23 cellular contexts compared by ENCODE assay signal in the genomic region with DNA sequence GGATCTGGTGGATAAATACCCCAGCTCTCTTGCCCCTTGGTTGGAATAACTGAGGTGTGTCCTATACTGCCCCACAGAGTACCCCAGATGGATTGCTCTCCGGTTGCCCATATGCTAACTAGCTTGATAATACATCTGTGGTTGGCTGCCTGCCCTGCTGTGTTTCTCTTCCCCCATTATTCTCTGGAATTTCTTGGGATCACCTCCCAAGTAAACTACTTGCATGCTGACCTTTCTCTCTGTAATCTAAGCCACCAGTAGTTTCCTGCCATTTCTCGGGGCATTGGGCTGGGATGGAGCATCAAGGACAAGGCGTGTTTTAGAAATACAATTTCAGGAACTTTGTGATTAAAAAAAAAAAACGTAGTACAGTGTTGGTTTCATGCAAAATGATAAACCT. TPM values are rescaled to one million over a fixed set of nuclear protein-coding genes. Genes with fewer than 3 reads are reported as not detected.
DNase-seq lines count a peak whose midpoint lies in the region; ATAC-seq, FAIRE-seq and TF ChIP-seq lines count a peak whose summit lies in the region.
"Had no signal": no experiment of that assay in that cellular context is flagged by ENCODE, and none has a peak within 500 bp of the region (broad histone marks: within the 10 kb centered on the region; RNA-seq: fewer than 3 reads in every experiment).

No MANE protein-coding gene starts in this region.

- TF ChIP-seq EP300 in H1 (IDR thresholded peaks at IDR 0.05; ENCODE audit: borderline replicate concordance in 1 of 2, low read depth in 2 of 2, low read length in 2 of 2): no peak

- no peak; a peak in 1 of 4 replicates for TF ChIP-seq RAD21 in H1 (IDR thresholded peaks at IDR 0.05 in 1 of 2, conservative IDR thresholded peaks at IDR 0.05 in 1 of 2; ENCODE audit: low read depth in 2 of 2, low read length in 2 of 2)

- no peak overlapping the region for H2BK15ac ChIP-seq in H1 (ENCODE audit: low read length)

- 85% methylated on average over 4 of the region's 4 CpGs; no CpG with 5 or more reads in 1 of the 2 experiments for WGBS in H1 (ENCODE audit: extremely low coverage in 1 of 2, insufficient coverage in 1 of 2, insufficient read length in 1 of 2, insufficient replicate concordance in 2 of 2, low coverage in 1 of 2, low lambda C conversion rate in 2 of 2, missing lambda C conversion rate in 1 of 2), 2 experiments

- no peak overlapping the region for H3K9ac ChIP-seq in H1 (replicated peaks in 1 of 4; ENCODE audit: extremely low read depth in 1 of 4, low read depth in 3 of 4, low read length in 3 of 4)

- no peak overlapping the region for H3K23ac ChIP-seq in H1 (ENCODE audit: insufficient read length)

- BruUV-seq in A673 (replicated peaks; lab: Mats Ljungman, UMichigan): no TSS peak

- CTCF ChIA-PET in H1 (lab: Charles Lee; ENCODE audit: partially characterized antibody) (no interaction called here), A673 (lab: Charles Lee) (no interaction called here)

- POLR2A ChIA-PET in H1 (lab: Charles Lee; ENCODE audit: partially characterized antibody) (no interaction called here), A673 (lab: Charles Lee; ENCODE audit: low non-redundant PET) (interaction anchor here (0.7 kb wide), 1 partner anchor 45 kb away, joined by 4 read pairs; no protein-coding TSS in a partner anchor)

- H4K20me1 ChIP-seq in H1 (replicated peaks in 1 of 2; ENCODE audit: control insufficient read depth in 1 of 2, insufficient read depth in 2 of 2, low read length in 2 of 2): no peaks in the 10 kb centered on the region

- H3K27me3 ChIP-seq in H1 (replicated peaks in 1 of 4; ENCODE audit: control insufficient read depth in 3 of 4, extremely low read depth in 1 of 4, insufficient read depth in 3 of 4, low read length in 3 of 4): no peaks in the 10 kb centered on the region
- no peaks in the 10 kb centered on the region for H3K27me3 ChIP-seq in A673 (replicated peaks; ENCODE audit: insufficient read depth, low read depth, low read length, poor library complexity)
- H3K27me3 ChIP-seq: SJCRH30 had no signal

- H2BK120ac ChIP-seq in H1 (replicated peaks; ENCODE audit: low read depth, low read length): no peak overlapping the region

- ATAC-seq in left cardiac atrium (no peak), Right ventricle myocardium inferior (no peak), HG03432 (IDR thresholded peaks at IDR 0.05; ENCODE audit: unreplicated experiment) (no peak), HG03354 (IDR thresholded peaks at IDR 0.05; ENCODE audit: poor library complexity, severe bottlenecking, unreplicated experiment) (no peak)

- no peak overlapping the region for H3K4me3 ChIP-seq in H1 (ENCODE audit: extremely low read depth in 1 of 4, insufficient read depth in 2 of 4, low read depth in 3 of 4, low read length in 4 of 4)
- no peak overlapping the region for H3K4me3 ChIP-seq in A673 (ENCODE audit: low read depth, low read length, poor library complexity, severe bottlenecking)
- H3K4me3 ChIP-seq: PC-9, SJCRH30 had no signal

- no peak overlapping the region for H3K14ac ChIP-seq in H1 (ENCODE audit: insufficient read length)

- H4K8ac ChIP-seq in H1 (ENCODE audit: extremely low read depth, insufficient read depth, low read length): no peak overlapping the region

- no peak overlapping the region for H4K91ac ChIP-seq in H1 (replicated peaks; ENCODE audit: insufficient read length, low read length)

- H2BK12ac ChIP-seq in H1 (ENCODE audit: low read depth, low read length): no peak overlapping the region

- DNase-seq in left cardiac atrium (peak; percentile 34), Right ventricle myocardium inferior (ENCODE audit: missing footprints) (no peak), H1 (ENCODE audit: low read depth in 1 of 2, low spot score in 2 of 2) (no peak), left kidney (ENCODE audit: low read depth, low spot score) (peak; percentile 22), AG08396 (ENCODE audit: low spot score) (no peak), A673 (ENCODE audit: low spot score) (no peak)
- DNase-seq: Caco-2; CD4-positive, alpha-beta T cell; H9; NCI-H1105 treated with DMSO at 0.1 percent for 48 hours; NCI-H1694; NCI-H2227 treated with DMSO at 0.1 percent for 48 hours; NCI-H510A treated with DMSO at 0.1 percent for 48 hours; NCI-H82; PC-9 had no signal

- no peak overlapping the region for H4K5ac ChIP-seq in H1 (ENCODE audit: insufficient read length, low read depth, low read length)

- no peak for TF ChIP-seq POLR2A in H1 (IDR thresholded peaks at IDR 0.05; ENCODE audit: control extremely low read depth in 1 of 2, low read depth in 2 of 2, low read length in 2 of 2)

- H2AFZ ChIP-seq in H1 (ENCODE audit: low read length): no peak overlapping the region
- H2AFZ ChIP-seq: PC-9 had no signal

- H3K79me2 ChIP-seq in H1 (ENCODE audit: control insufficient read depth in 1 of 2, insufficient read depth in 2 of 2, low read length in 2 of 2): no peaks in the 10 kb centered on the region

- H3K79me1 ChIP-seq in H1 (ENCODE audit: low read depth, low read length): no peaks in the 10 kb centered on the region

- H2BK5ac ChIP-seq in H1 (ENCODE audit: low read depth, low read length): no peak overlapping the region

- FAIRE-seq in H1 (lab: Jason Lieb, UNC): peak; percentile 24
- FAIRE-seq: GM12892, GM18507 had no signal

- H3K4ac ChIP-seq in H1 (replicated peaks; ENCODE audit: insufficient read length, low read depth, low read length): no peak overlapping the region

- H2AK5ac ChIP-seq in H1 (ENCODE audit: low read depth, low read length): no peak overlapping the region

- no peaks in the 10 kb centered on the region for H3K23me2 ChIP-seq in H1 (ENCODE audit: low read depth, low read length)

- H3K4me1 ChIP-seq in H1 (replicated peaks in 1 of 4; ENCODE audit: control insufficient read depth in 3 of 4, insufficient read depth in 4 of 4, low read length in 3 of 4) (peaks cover 0 to 3% (median 0%) of the 10 kb centered on the region in 4 experiments; a peak in 2 of 7 replicates), A673 (ENCODE audit: insufficient read depth, low read length, poor library complexity, severe bottlenecking) (no peaks in the 10 kb centered on the region)
- H3K4me1 ChIP-seq: SJCRH30 had no signal

- H3K36me3 ChIP-seq in H1 (ENCODE audit: control insufficient read depth in 2 of 4, insufficient read depth in 4 of 4, low read length in 3 of 4): no peaks in the 10 kb centered on the region
- no peaks in the 10 kb centered on the region for H3K36me3 ChIP-seq in A673 (ENCODE audit: insufficient read depth, low read length, poor library complexity, severe bottlenecking)
- H3K36me3 ChIP-seq: SJCRH30 had no signal

- no peak overlapping the region for H3K56ac ChIP-seq in H1 (replicated peaks; ENCODE audit: insufficient read length, low read depth, low read length)

- H3K9me3 ChIP-seq in H1 (ENCODE audit: insufficient read depth in 2 of 2, low read depth in 1 of 2, low read length in 1 of 2): no peaks in the 10 kb centered on the region
- no peaks in the 10 kb centered on the region for H3K9me3 ChIP-seq in A673 (ENCODE audit: low read depth, low read length, poor library complexity, severe bottlenecking)
- H3K9me3 ChIP-seq: Caco-2, SJCRH30 had no signal

- H3K4me2 ChIP-seq in H1 (ENCODE audit: insufficient read depth in 1 of 2, low read depth in 2 of 2, low read length in 2 of 2): no peak overlapping the region
- H3K4me2 ChIP-seq: PC-9 had no signal

- intact Hi-C loops in left cardiac atrium (cut with DNase I): no loop called here
- intact Hi-C loops in Right ventricle myocardium inferior (cut with DNase I): no loop called here
- intact Hi-C loops in A673 (cut with micrococcal nuclease; ENCODE audit: unreplicated experiment): no loop called here

- no peak for TF ChIP-seq CTCF in H1 (IDR thresholded peaks at IDR 0.05; ENCODE audit: control extremely low read depth in 1 of 3, insufficient read depth in 1 of 3, low read depth in 1 of 3, low read length in 3 of 3)
- TF ChIP-seq CTCF in A673 (conservative IDR thresholded peaks at IDR 0.05; ENCODE audit: low read depth, low read length): no peak

- H3K18ac ChIP-seq in H1 (ENCODE audit: extremely low read depth, low read length): no peak overlapping the region

- no peak overlapping the region for H2BK20ac ChIP-seq in H1 (ENCODE audit: low read length)

- H3K27ac ChIP-seq in H1 (ENCODE audit: low read depth, low read length): no peak overlapping the region
- H3K27ac ChIP-seq in A673 (ENCODE audit: low read depth, low read length, poor library complexity, severe bottlenecking): no peak overlapping the region
- H3K27ac ChIP-seq: PC-9, RWPE1, SJCRH30 had no signal

TF ChIP-seq in H1, 55 proteins besides CTCF, POLR2A, EP300 and RAD21:
- TF ChIP-seq RXRA (IDR thresholded peaks at IDR 0.05; ENCODE audit: insufficient read depth, low read depth, low read length) (no peak), SIN3A (conservative IDR thresholded peaks at IDR 0.05 in 1 of 2, IDR thresholded peaks at IDR 0.05 in 1 of 2; ENCODE audit: low read depth in 1 of 2, low read length in 2 of 2) (no peak), SAP30 (IDR thresholded peaks at IDR 0.05; ENCODE audit: insufficient read depth, insufficient replicate concordance, low read length) (no peak), MAFK (IDR thresholded peaks at IDR 0.05; ENCODE audit: low read depth, low read length) (no peak), KDM4A (IDR thresholded peaks at IDR 0.05; ENCODE audit: low read depth, low read length, severe bottlenecking) (no peak), CHD2 (IDR thresholded peaks at IDR 0.05; ENCODE audit: low read length) (no peak), SUZ12 (IDR thresholded peaks at IDR 0.05; ENCODE audit: low read length) (no peak), KDM1A (IDR thresholded peaks at IDR 0.05; ENCODE audit: borderline replicate concordance, low read length) (no peak), FOSL1 (IDR thresholded peaks at IDR 0.05; ENCODE audit: insufficient read depth, low read depth, low read length) (no peak), SIX5 (IDR thresholded peaks at IDR 0.05; ENCODE audit: low read depth, low read length) (no peak), BRCA1 (IDR thresholded peaks at IDR 0.05; ENCODE audit: low read depth, low read length) (no peak)

RNA-seq across cellular contexts. Expression of a gene that starts 25.2 kb away (rescaled TPM):
- total RNA-seq in left cardiac atrium: not detected
- not detected for total RNA-seq in Right ventricle myocardium inferior
- not detected in 2 replicates for total RNA-seq in H1 (2021; fragmentation: NEBNext Ultra II Directional; extraction: Animal tissue kit (Norgen Biotek cat#: 25700))
- not detected in 2 replicates for polyA plus RNA-seq in H1 (2011; rRNA removed)
- polyA plus RNA-seq in H1 (2011; cell fraction: cytosol; rRNA removed): not detected
- polyA plus RNA-seq in H1 (2011; cell fraction: nucleus; rRNA removed): not detected
- not detected in 4 replicates for polyA plus RNA-seq in H1 (2012, experiment 1 of 2)
- not detected for polyA plus RNA-seq in H1 (2012, experiment 2 of 2)
- polyA plus RNA-seq in H1 (2013, experiment 1 of 2): not detected
- not detected for polyA plus RNA-seq in H1 (2013, experiment 2 of 2)
- not detected in 2 replicates for polyA minus RNA-seq in H1 (2011; rRNA and poly(A)+ RNA removed)
- polyA minus RNA-seq in H1 (2011; cell fraction: cytosol; rRNA and poly(A)+ RNA removed): not detected
- not detected for polyA minus RNA-seq in H1 (2011; cell fraction: nucleus; rRNA and poly(A)+ RNA removed)
- not detected in 2 replicates for total RNA-seq in A673 (2021)
- total RNA-seq: A172; Caco-2; CD4-positive, alpha-beta T cell; H9; PC-9; SJCRH30 had no signal
- polyA plus RNA-seq: BJ had no signal

Comparison
In these comparisons a context has a peak if more than half of its experiments do, and no peak if none do; other contexts are left out.
1. DNase-seq: peak in left cardiac atrium (single experiment) and left kidney (single experiment); none in Right ventricle myocardium inferior (single experiment), H1 (0 of 2), AG08396 (single experiment) and A673 (single experiment).